ENCODE assay signal across 1 cellular context in the genomic region with DNA sequence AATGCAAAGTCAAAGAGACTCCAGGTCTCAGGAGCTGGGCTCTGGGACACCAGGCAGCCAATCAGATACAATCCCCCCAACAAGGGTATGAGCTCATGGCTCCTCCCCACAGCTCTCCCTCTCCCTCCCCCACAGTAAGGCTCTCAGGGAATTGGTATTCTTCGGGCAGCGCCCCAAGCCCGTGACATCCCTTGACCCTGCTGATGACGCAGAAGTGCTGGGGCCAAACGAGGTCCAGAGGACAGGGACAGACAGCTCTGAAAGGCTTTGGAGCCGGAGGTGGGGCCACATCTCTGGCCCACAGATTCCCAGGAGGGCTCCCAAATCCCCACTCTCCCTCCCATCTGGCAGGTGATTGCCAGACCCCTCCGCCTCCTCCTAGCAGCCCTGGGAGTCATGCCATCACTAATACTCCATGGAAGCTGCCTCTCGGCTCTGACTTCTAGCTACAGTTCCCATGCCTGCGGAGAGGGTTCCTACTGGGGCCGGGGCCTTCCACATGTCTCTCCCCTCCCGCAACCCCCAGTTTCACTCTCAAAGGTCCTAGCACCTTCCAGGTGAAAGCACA.
TF ChIP-seq lines count a peak whose summit lies in the region.

No MANE protein-coding gene starts in this region.

TF ChIP-seq in HepG2, 621 proteins besides CTCF, POLR2A, EP300 and RAD21:
- TF ChIP-seq TCF7 (IDR thresholded peaks at IDR 0.05; ENCODE audit: low read depth) (no peak), ZNF614 (CRISPR knock-in tag; IDR thresholded peaks at IDR 0.05; ENCODE audit: borderline replicate concordance) (no peak), NFYC (CRISPR knock-in tag; IDR thresholded peaks at IDR 0.05) (0 out of 2 replicates have a peak, but pooled peaks have one; percentile 22), NFYB (CRISPR knock-in tag; IDR thresholded peaks at IDR 0.05) (peak; percentile 55; the same call in 1 of the 2 replicates), CREM (IDR thresholded peaks at IDR 0.05) (peak; percentile 16; the same call in 1 of the 2 replicates), CREM (CRISPR knock-in tag; IDR thresholded peaks at IDR 0.05) (no peak), ISL2 (CRISPR knock-in tag; IDR thresholded peaks at IDR 0.05) (no peak), ZNF781 (CRISPR knock-in tag; IDR thresholded peaks at IDR 0.05; ENCODE audit: borderline replicate concordance, not compliant biosample characterization) (no peak), FOXM1 (CRISPR knock-in tag; IDR thresholded peaks at IDR 0.05) (no peak), ZNF143 (CRISPR knock-in tag; IDR thresholded peaks at IDR 0.05) (no peak), NR2F2 (IDR thresholded peaks at IDR 0.05; ENCODE audit: borderline replicate concordance, low read depth) (0 out of 2 replicates have a peak, but pooled peaks have one; percentile 1), NFIB (CRISPR knock-in tag; IDR thresholded peaks at IDR 0.05; ENCODE audit: borderline replicate concordance) (no peak), CAMTA2 (CRISPR knock-in tag; IDR thresholded peaks at IDR 0.05; ENCODE audit: borderline replicate concordance) (no peak), SPEN (CRISPR knock-in tag; IDR thresholded peaks at IDR 0.05; ENCODE audit: low read depth) (0 out of 2 replicates have a peak, but pooled peaks have one; percentile 21), ZFP36L1 (CRISPR knock-in tag; IDR thresholded peaks at IDR 0.05) (0 out of 2 replicates have a peak, but pooled peaks have one; percentile 29), MAZ (IDR thresholded peaks at IDR 0.05; ENCODE audit: borderline replicate concordance, low read depth, low read length) (no peak), MAZ (CRISPR knock-in tag; IDR thresholded peaks at IDR 0.05; ENCODE audit: low read depth) (0 out of 2 replicates have a peak, but pooled peaks have one; percentile 43), U2AF2 (IDR thresholded peaks at IDR 0.05; ENCODE audit: low read depth, low read length) (no peak), BORCS8-MEF2B (CRISPR knock-in tag; IDR thresholded peaks at IDR 0.05) (no peak), POLR2AphosphoS5 (IDR thresholded peaks at IDR 0.05; ENCODE audit: low read depth, low read length) (no peak), ZNF746 (CRISPR knock-in tag; IDR thresholded peaks at IDR 0.05) (no peak), FOXA3 (CRISPR knock-in tag; IDR thresholded peaks at IDR 0.05) (no peak), KLF12 (CRISPR knock-in tag; IDR thresholded peaks at IDR 0.05; ENCODE audit: borderline replicate concordance) (no peak), NRL (CRISPR knock-in tag; IDR thresholded peaks at IDR 0.05; ENCODE audit: borderline replicate concordance) (0 out of 2 replicates have a peak, but pooled peaks have one; percentile 42), ZSCAN31 (CRISPR knock-in tag; IDR thresholded peaks at IDR 0.05; ENCODE audit: low read depth) (no peak), MATR3 (CRISPR knock-in tag; IDR thresholded peaks at IDR 0.05) (no peak), ZNF337 (CRISPR knock-in tag; IDR thresholded peaks at IDR 0.05; ENCODE audit: borderline replicate concordance, low read depth) (no peak)
- TF ChIP-seq, protein P1, sequence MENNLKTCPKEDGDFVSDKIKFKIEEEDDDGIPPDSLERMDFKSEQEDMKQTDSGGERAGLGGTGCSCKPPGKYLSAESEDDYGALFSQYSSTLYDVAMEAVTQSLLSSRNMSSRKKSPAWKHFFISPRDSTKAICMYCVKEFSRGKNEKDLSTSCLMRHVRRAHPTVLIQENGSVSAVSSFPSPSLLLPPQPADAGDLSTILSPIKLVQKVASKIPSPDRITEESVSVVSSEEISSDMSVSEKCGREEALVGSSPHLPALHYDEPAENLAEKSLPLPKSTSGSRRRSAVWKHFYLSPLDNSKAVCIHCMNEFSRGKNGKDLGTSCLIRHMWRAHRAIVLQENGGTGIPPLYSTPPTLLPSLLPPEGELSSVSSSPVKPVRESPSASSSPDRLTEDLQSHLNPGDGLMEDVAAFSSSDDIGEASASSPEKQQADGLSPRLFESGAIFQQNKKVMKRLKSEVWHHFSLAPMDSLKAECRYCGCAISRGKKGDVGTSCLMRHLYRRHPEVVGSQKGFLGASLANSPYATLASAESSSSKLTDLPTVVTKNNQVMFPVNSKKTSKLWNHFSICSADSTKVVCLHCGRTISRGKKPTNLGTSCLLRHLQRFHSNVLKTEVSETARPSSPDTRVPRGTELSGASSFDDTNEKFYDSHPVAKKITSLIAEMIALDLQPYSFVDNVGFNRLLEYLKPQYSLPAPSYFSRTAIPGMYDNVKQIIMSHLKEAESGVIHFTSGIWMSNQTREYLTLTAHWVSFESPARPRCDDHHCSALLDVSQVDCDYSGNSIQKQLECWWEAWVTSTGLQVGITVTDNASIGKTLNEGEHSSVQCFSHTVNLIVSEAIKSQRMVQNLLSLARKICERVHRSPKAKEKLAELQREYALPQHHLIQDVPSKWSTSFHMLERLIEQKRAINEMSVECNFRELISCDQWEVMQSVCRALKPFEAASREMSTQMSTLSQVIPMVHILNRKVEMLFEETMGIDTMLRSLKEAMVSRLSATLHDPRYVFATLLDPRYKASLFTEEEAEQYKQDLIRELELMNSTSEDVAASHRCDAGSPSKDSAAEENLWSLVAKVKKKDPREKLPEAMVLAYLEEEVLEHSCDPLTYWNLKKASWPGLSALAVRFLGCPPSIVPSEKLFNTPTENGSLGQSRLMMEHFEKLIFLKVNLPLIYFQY (CRISPR knock-in tag; IDR thresholded peaks at IDR 0.05; ENCODE audit: borderline replicate concordance), result no peak
- TF ChIP-seq, protein P2, sequence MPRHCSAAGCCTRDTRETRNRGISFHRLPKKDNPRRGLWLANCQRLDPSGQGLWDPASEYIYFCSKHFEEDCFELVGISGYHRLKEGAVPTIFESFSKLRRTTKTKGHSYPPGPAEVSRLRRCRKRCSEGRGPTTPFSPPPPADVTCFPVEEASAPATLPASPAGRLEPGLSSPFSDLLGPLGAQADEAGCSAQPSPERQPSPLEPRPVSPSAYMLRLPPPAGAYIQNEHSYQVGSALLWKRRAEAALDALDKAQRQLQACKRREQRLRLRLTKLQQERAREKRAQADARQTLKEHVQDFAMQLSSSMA (CRISPR knock-in tag; IDR thresholded peaks at IDR 0.05), result 0 out of 2 replicates have a peak, but pooled peaks have one; percentile 20
- TF ChIP-seq, protein P3, sequence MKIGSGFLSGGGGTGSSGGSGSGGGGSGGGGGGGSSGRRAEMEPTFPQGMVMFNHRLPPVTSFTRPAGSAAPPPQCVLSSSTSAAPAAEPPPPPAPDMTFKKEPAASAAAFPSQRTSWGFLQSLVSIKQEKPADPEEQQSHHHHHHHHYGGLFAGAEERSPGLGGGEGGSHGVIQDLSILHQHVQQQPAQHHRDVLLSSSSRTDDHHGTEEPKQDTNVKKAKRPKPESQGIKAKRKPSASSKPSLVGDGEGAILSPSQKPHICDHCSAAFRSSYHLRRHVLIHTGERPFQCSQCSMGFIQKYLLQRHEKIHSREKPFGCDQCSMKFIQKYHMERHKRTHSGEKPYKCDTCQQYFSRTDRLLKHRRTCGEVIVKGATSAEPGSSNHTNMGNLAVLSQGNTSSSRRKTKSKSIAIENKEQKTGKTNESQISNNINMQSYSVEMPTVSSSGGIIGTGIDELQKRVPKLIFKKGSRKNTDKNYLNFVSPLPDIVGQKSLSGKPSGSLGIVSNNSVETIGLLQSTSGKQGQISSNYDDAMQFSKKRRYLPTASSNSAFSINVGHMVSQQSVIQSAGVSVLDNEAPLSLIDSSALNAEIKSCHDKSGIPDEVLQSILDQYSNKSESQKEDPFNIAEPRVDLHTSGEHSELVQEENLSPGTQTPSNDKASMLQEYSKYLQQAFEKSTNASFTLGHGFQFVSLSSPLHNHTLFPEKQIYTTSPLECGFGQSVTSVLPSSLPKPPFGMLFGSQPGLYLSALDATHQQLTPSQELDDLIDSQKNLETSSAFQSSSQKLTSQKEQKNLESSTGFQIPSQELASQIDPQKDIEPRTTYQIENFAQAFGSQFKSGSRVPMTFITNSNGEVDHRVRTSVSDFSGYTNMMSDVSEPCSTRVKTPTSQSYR (CRISPR knock-in tag; IDR thresholded peaks at IDR 0.05; ENCODE audit: borderline replicate concordance), result peak; percentile 31; the same call in 1 of the 2 replicates
- TF ChIP-seq, protein P4, sequence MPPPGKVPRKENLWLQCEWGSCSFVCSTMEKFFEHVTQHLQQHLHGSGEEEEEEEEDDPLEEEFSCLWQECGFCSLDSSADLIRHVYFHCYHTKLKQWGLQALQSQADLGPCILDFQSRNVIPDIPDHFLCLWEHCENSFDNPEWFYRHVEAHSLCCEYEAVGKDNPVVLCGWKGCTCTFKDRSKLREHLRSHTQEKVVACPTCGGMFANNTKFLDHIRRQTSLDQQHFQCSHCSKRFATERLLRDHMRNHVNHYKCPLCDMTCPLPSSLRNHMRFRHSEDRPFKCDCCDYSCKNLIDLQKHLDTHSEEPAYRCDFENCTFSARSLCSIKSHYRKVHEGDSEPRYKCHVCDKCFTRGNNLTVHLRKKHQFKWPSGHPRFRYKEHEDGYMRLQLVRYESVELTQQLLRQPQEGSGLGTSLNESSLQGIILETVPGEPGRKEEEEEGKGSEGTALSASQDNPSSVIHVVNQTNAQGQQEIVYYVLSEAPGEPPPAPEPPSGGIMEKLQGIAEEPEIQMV (CRISPR knock-in tag; IDR thresholded peaks at IDR 0.05; ENCODE audit: low read depth), result 0 out of 2 replicates have a peak, but pooled peaks have one; percentile 30
- TF ChIP-seq, protein P5, sequence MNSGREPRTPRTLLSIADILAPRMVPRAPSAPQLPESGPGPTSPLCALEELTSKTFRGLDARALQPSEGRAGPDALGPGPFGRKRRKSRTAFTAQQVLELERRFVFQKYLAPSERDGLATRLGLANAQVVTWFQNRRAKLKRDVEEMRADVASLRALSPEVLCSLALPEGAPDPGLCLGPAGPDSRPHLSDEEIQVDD (CRISPR knock-in tag; IDR thresholded peaks at IDR 0.05; ENCODE audit: borderline replicate concordance), result no peak
- TF ChIP-seq, protein P6, sequence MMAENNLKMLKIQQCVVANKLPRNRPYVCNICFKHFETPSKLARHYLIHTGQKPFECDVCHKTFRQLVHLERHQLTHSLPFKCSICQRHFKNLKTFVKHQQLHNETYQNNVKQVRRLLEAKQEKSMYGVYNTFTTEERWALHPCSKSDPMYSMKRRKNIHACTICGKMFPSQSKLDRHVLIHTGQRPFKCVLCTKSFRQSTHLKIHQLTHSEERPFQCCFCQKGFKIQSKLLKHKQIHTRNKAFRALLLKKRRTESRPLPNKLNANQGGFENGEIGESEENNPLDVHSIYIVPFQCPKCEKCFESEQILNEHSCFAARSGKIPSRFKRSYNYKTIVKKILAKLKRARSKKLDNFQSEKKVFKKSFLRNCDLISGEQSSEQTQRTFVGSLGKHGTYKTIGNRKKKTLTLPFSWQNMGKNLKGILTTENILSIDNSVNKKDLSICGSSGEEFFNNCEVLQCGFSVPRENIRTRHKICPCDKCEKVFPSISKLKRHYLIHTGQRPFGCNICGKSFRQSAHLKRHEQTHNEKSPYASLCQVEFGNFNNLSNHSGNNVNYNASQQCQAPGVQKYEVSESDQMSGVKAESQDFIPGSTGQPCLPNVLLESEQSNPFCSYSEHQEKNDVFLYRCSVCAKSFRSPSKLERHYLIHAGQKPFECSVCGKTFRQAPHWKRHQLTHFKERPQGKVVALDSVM (CRISPR knock-in tag; IDR thresholded peaks at IDR 0.05), result no peak
